ENCODE assay signal across 25 cellular contexts in the genomic region with DNA sequence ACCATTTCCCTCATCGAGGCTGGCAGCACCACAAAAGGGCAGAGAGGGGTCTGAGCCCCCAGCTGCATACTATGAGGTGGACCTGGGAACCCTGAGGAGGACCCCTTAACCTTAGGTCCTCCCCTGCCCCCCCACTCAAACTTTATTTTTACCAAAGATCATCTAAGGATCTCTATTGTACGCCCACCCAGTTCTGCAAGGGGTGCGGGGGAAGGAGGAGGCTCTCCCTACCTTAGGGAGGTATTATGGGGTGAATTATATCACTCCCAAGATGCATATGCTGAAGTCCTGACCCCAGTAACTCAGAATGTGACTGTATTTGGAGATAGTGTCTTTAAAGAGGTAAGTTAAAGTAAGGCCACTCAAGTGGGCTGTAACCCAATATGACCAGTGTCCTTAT. TPM values are rescaled to one million over a fixed set of nuclear protein-coding genes. Genes with fewer than 3 reads are reported as not detected.
"Had no signal": no experiment of that assay in that cellular context is flagged by ENCODE, and none has a peak within 500 bp of the region (broad histone marks: within the 10 kb centered on the region; RNA-seq: fewer than 3 reads in every experiment).

No MANE protein-coding gene starts in this region.

- H3K9me3 Mint-ChIP-seq: naive thymus-derived CD4-positive, alpha-beta T cell; nephron; stimulated activated effector memory CD8-positive, alpha-beta T cell treated with anti-CD3 and anti-CD28 coated beads, Interleukin-12 subunit alpha, Interleukin-12 subunit beta, amount 100 ng/mL, for 72 hours; stimulated activated naive B cell treated with anti-CD40 and anti-IgM and Interleukin-4, amounts not matched to agents 10 μg/mL and 1 μg/mL and 100 μg/mL, for 72 hours; stimulated activated naive CD8-positive, alpha-beta T cell treated with anti-CD3 and anti-CD28 coated beads, Interleukin-15, Interleukin-2, amounts not matched to agents 100 ng/mL and 50 ng/mL, for 24 hours; type B pancreatic cell had no signal

- H3K36me3 ChIP-seq: neutrophil, pancreas, prostate gland, right lobe of liver, sigmoid colon, stomach, thoracic aorta, thyroid gland, tibial nerve, upper lobe of right lung, uterus had no signal

- H3K4me3 Mint-ChIP-seq: naive thymus-derived CD4-positive, alpha-beta T cell; nephron; stimulated activated effector memory CD8-positive, alpha-beta T cell treated with anti-CD3 and anti-CD28 coated beads, Interleukin-12 subunit alpha, Interleukin-12 subunit beta, amount 100 ng/mL, for 72 hours; stimulated activated naive B cell treated with anti-CD40 and anti-IgM and Interleukin-4, amounts not matched to agents 10 μg/mL and 1 μg/mL and 100 μg/mL, for 72 hours; stimulated activated naive CD8-positive, alpha-beta T cell treated with anti-CD3 and anti-CD28 coated beads, Interleukin-15, Interleukin-2, amounts not matched to agents 100 ng/mL and 50 ng/mL, for 24 hours; type B pancreatic cell had no signal

- H3K4me3 ChIP-seq: pancreas, prostate gland, right lobe of liver, sigmoid colon, stomach, thoracic aorta, thyroid gland, tibial nerve, upper lobe of right lung, uterus had no signal

- H3K27ac ChIP-seq: neutrophil, pancreas, prostate gland, right lobe of liver, sigmoid colon, stomach, thoracic aorta, thyroid gland, tibial nerve, upper lobe of right lung, uterus had no signal

- H3K36me3 Mint-ChIP-seq: naive thymus-derived CD4-positive, alpha-beta T cell; stimulated activated effector memory CD8-positive, alpha-beta T cell treated with anti-CD3 and anti-CD28 coated beads, Interleukin-12 subunit alpha, Interleukin-12 subunit beta, amount 100 ng/mL, for 72 hours; stimulated activated naive B cell treated with anti-CD40 and anti-IgM and Interleukin-4, amounts not matched to agents 10 μg/mL and 1 μg/mL and 100 μg/mL, for 72 hours; type B pancreatic cell had no signal

- H3K27ac Mint-ChIP-seq: naive thymus-derived CD4-positive, alpha-beta T cell; stimulated activated naive B cell treated with anti-CD40 and anti-IgM and Interleukin-4, amounts not matched to agents 10 μg/mL and 1 μg/mL and 100 μg/mL, for 72 hours; stimulated activated naive CD8-positive, alpha-beta T cell treated with anti-CD3 and anti-CD28 coated beads, Interleukin-15, Interleukin-2, amounts not matched to agents 100 ng/mL and 50 ng/mL, for 24 hours; type B pancreatic cell had no signal

- ATAC-seq: naive thymus-derived CD4-positive, alpha-beta T cell; pancreas; right cardiac atrium; right lobe of liver; stimulated activated effector memory CD8-positive, alpha-beta T cell treated with anti-CD3 and anti-CD28 coated beads, Interleukin-12 subunit alpha, Interleukin-12 subunit beta, amount 100 ng/mL, for 72 hours; stimulated activated naive B cell treated with anti-CD40 and anti-IgM and Interleukin-4, amounts not matched to agents 10 μg/mL and 1 μg/mL and 100 μg/mL, for 72 hours; upper lobe of right lung had no signal

- H3K4me1 ChIP-seq: pancreas, prostate gland, thyroid gland, uterus had no signal

- H3K9me3 ChIP-seq: neutrophil, pancreas, prostate gland, right lobe of liver, sigmoid colon, stomach, thoracic aorta, thyroid gland, tibial nerve, upper lobe of right lung, uterus had no signal

- H3K4me1 Mint-ChIP-seq: naive thymus-derived CD4-positive, alpha-beta T cell; stimulated activated effector memory CD8-positive, alpha-beta T cell treated with anti-CD3 and anti-CD28 coated beads, Interleukin-12 subunit alpha, Interleukin-12 subunit beta, amount 100 ng/mL, for 72 hours had no signal

- DNase-seq: naive thymus-derived CD4-positive, alpha-beta T cell; nucleus accumbens; pancreas; right cardiac atrium; right lobe of liver; sigmoid colon; small intestine; stimulated activated CD4-positive, alpha-beta T cell treated with anti-CD3 and anti-CD28 coated beads, Interleukin-15, amount 100 ng/mL, for 24 hours; stimulated activated CD4-positive, alpha-beta T cell treated with anti-CD3 and anti-CD28 coated beads, Interleukin-2, amount 100 ng/mL, for 24 hours; stimulated activated CD4-positive, alpha-beta T cell treated with anti-CD3 and anti-CD28 coated beads, Interleukin-2, amount 100 ng/mL, for 48 hours; stimulated activated CD4-positive, alpha-beta T cell treated with anti-CD3 and anti-CD28 coated beads, Interleukin-4, amount 100 ng/mL, for 24 hours; stimulated activated naive B cell treated with anti-CD40 and anti-IgM and Interleukin-4, amounts not matched to agents 10 μg/mL and 1 μg/mL and 100 μg/mL, for 72 hours; stimulated activated naive CD4-positive, alpha-beta T cell treated with Interleukin-2 at 50 U/mL for 16 hours; stomach; thyroid gland; upper lobe of right lung; uterus had no signal

- H3K27me3 ChIP-seq: neutrophil, pancreas, right lobe of liver, sigmoid colon, stomach, thyroid gland, tibial nerve, upper lobe of right lung, uterus had no signal

RNA-seq across cellular contexts. Expression of a gene that starts 26.8 kb away (rescaled TPM):
- total RNA-seq: naive thymus-derived CD4-positive, alpha-beta T cell had no signal
- polyA plus RNA-seq: naive thymus-derived CD4-positive, alpha-beta T cell had no signal
